In the genomic region with DNA sequence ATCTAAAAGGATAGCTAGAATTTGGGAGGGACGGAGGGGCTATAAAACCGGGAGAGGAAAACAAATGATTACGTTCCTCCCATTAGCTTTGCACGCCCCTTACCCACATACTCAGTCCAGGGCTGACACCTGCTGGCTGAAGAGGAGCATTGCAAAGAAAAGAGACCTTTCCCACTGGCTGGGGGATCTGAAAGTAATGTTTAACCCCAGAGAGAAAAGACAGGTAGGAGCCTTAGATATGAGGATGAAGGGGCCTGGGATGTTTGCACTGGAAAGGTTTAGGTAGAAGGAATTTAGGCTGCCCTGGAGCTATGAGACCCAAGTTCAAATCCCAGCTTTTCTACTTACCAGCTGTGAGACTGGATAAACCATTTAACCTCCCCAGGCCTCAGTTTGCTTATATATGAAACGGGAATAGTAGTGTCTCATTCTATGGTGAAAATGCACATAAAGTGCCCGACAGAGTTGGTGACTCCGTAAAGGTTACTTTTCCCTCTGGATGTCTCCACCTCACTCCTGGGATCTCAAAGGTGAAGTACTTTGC, we compare ENCODE assay signal across 1 cellular context.
TF ChIP-seq lines count a peak whose summit lies in the region.

No MANE protein-coding gene starts in this region.

TF ChIP-seq in K562, 482 proteins besides CTCF, POLR2A, EP300 and RAD21 (continued from another document):
- TF ChIP-seq, protein P1, sequence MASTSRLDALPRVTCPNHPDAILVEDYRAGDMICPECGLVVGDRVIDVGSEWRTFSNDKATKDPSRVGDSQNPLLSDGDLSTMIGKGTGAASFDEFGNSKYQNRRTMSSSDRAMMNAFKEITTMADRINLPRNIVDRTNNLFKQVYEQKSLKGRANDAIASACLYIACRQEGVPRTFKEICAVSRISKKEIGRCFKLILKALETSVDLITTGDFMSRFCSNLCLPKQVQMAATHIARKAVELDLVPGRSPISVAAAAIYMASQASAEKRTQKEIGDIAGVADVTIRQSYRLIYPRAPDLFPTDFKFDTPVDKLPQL (IDR thresholded peaks at IDR 0.05; ENCODE audit: extremely low read depth, insufficient read length), result no peak
- TF ChIP-seq, protein P2, sequence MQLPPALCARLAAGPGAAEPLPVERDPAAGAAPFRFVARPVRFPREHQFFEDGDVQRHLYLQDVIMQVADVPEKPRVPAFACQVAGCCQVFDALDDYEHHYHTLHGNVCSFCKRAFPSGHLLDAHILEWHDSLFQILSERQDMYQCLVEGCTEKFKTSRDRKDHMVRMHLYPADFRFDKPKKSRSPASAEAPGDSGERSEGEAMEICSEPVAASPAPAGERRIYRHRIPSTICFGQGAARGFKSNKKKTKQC (CRISPR knock-in tag; IDR thresholded peaks at IDR 0.05), result no peak
- TF ChIP-seq, protein P3, sequence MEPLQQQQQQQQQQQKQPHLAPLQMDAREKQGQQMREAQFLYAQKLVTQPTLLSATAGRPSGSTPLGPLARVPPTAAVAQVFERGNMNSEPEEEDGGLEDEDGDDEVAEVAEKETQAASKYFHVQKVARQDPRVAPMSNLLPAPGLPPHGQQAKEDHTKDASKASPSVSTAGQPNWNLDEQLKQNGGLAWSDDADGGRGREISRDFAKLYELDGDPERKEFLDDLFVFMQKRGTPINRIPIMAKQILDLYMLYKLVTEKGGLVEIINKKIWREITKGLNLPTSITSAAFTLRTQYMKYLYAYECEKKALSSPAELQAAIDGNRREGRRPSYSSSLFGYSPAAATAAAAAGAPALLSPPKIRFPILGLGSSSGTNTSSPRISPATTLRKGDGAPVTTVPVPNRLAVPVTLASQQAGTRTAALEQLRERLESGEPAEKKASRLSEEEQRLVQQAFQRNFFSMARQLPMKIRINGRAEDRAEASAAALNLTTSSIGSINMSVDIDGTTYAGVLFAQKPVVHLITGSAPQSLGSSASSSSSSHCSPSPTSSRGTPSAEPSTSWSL (CRISPR knock-in tag; IDR thresholded peaks at IDR 0.05; ENCODE audit: borderline replicate concordance), result no peak
- TF ChIP-seq ZNF583 (CRISPR knock-in tag; IDR thresholded peaks at IDR 0.05), result no peak
- TF ChIP-seq BRF1 (IDR thresholded peaks at IDR 0.05; ENCODE audit: borderline replicate concordance, extremely low read depth, insufficient read length), result no peak
- TF ChIP-seq SIN3B (IDR thresholded peaks at IDR 0.05; ENCODE audit: low read depth), result no peak
- peak; percentile 90 for TF ChIP-seq SMC3 (conservative IDR thresholded peaks at IDR 0.05; ENCODE audit: insufficient read depth, low read depth, low read length)
- TF ChIP-seq, protein P4, sequence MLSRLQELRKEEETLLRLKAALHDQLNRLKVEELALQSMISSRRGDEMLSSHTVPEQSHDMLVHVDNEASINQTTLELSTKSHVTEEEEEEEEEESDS (CRISPR knock-in tag; IDR thresholded peaks at IDR 0.05), result no peak
- 0 out of 2 replicates have a peak, but pooled peaks have one; percentile 27 for TF ChIP-seq ESRRA (IDR thresholded peaks at IDR 0.05; ENCODE audit: borderline replicate concordance, low read depth)
- TF ChIP-seq ZBED1 (IDR thresholded peaks at IDR 0.05), result no peak
- no peak for TF ChIP-seq TRIM24 (IDR thresholded peaks at IDR 0.05)
- TF ChIP-seq HDAC2 (IDR thresholded peaks at IDR 0.05), result no peak
- peak; percentile 70; the same call in 1 of the 2 replicates for TF ChIP-seq ARID2 (IDR thresholded peaks at IDR 0.05)
- no peak for TF ChIP-seq ZNF668 (CRISPR knock-in tag; IDR thresholded peaks at IDR 0.05)
- no peak for TF ChIP-seq DACH1 (IDR thresholded peaks at IDR 0.05; ENCODE audit: partially characterized antibody)
- no peak for TF ChIP-seq SRSF7 (optimal IDR thresholded peaks at IDR 0.05; ENCODE audit: low read depth, low read length)
- no peak for TF ChIP-seq KLF13 (tag; IDR thresholded peaks at IDR 0.05; ENCODE audit: borderline replicate concordance, low read depth)
- TF ChIP-seq HOXB6 (CRISPR knock-in tag; IDR thresholded peaks at IDR 0.05; ENCODE audit: borderline replicate concordance), result no peak
- no peak for TF ChIP-seq NFIC (IDR thresholded peaks at IDR 0.05)
- TF ChIP-seq, protein P5, sequence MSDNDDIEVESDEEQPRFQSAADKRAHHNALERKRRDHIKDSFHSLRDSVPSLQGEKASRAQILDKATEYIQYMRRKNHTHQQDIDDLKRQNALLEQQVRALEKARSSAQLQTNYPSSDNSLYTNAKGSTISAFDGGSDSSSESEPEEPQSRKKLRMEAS (CRISPR knock-in tag; IDR thresholded peaks at IDR 0.05), result no peak
- peak; percentile 74; the same call in 1 of the 2 replicates for TF ChIP-seq STAG1 (CRISPR knock-in tag; IDR thresholded peaks at IDR 0.05; ENCODE audit: borderline replicate concordance)
